In the genomic region with DNA sequence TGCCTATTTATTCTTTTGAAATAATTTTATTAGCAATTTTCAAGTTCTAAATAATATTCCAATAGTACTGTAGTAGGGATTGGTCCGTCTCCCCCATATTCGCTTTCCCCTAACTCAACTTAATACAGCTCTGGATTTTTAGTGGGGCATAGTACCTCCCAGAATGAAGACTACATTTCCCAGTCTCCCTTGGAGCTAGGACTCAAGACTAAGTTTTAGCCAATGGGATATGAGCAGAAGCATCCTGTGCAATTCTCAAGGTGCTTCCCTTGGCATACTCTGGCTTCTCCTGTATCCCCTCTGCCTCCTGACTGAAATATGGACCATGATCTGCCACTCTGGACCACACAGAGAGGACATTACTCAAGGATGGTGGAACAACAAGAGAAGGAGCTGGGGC, we compare ENCODE assay signal across 23 cellular contexts.
"Had no signal": no experiment of that assay in that cellular context is flagged by ENCODE, and none has a peak within 500 bp of the region (broad histone marks: within the 10 kb centered on the region; RNA-seq: fewer than 3 reads in every experiment).

No MANE protein-coding gene starts in this region.

- DNase-seq: activated CD4-positive, alpha-beta memory T cell treated with anti-CD3 and anti-CD28 coated beads for 36 hours; activated CD4-positive, alpha-beta T cell treated with anti-CD3 and anti-CD28 coated beads for 48 hours; brain microvascular endothelial cell; caudate nucleus; dermis blood vessel endothelial cell; hippocampal formation; left ventricle myocardium inferior; midbrain; nephron progenitor cell; pancreas; psoas muscle; spleen; stimulated activated CD4-positive, alpha-beta T cell treated with anti-CD3 and anti-CD28 coated beads, Interleukin-4, amount 100 ng/mL, for 24 hours; stomach; T-helper 9 cell; transverse colon; uterus had no signal

- H3K27ac Mint-ChIP-seq: activated CD4-positive, alpha-beta memory T cell treated with anti-CD3 and anti-CD28 coated beads for 36 hours; nephron progenitor cell had no signal

- H3K27me3 Mint-ChIP-seq: activated CD4-positive, alpha-beta memory T cell treated with anti-CD3 and anti-CD28 coated beads for 36 hours; activated naive CD8-positive, alpha-beta T cell; activated T-helper 17 cell treated with anti-CD3 and anti-CD28 coated beads, Interleukin-2, amount 50 U/mL, for 72 hours had no signal

- H3K36me3 ChIP-seq: ascending aorta, brain microvascular endothelial cell, pancreas, right atrium auricular region, uterus had no signal

- H3K27me3 ChIP-seq: adrenal gland, ascending aorta, brain microvascular endothelial cell, esophagus muscularis mucosa, pancreas, right atrium auricular region, spleen, stomach, transverse colon, uterus had no signal

- H3K9me3 Mint-ChIP-seq: activated CD4-positive, alpha-beta memory T cell treated with anti-CD3 and anti-CD28 coated beads for 36 hours; activated T-helper 17 cell treated with anti-CD3 and anti-CD28 coated beads, Interleukin-2, amount 50 U/mL, for 72 hours; nephron progenitor cell had no signal

- H3K4me1 ChIP-seq: left ventricle myocardium inferior, right atrium auricular region had no signal

- H3K4me3 Mint-ChIP-seq: activated CD4-positive, alpha-beta memory T cell treated with anti-CD3 and anti-CD28 coated beads for 36 hours; activated naive CD8-positive, alpha-beta T cell; nephron progenitor cell had no signal

- H3K9me3 ChIP-seq: adrenal gland, ascending aorta, esophagus muscularis mucosa, left ventricle myocardium inferior, pancreas, psoas muscle, right atrium auricular region, spleen, stomach, transverse colon, uterus had no signal

- H3K27ac ChIP-seq: adrenal gland, ascending aorta, brain microvascular endothelial cell, esophagus muscularis mucosa, left ventricle myocardium inferior, pancreas, psoas muscle, right atrium auricular region, stomach, transverse colon, uterus had no signal

- H3K4me3 ChIP-seq: adrenal gland, ascending aorta, esophagus muscularis mucosa, left ventricle myocardium inferior, pancreas, psoas muscle, right atrium auricular region, spleen, stomach, transverse colon, uterus had no signal
